ENCODE assay signal across 21 cellular contexts in the genomic region with DNA sequence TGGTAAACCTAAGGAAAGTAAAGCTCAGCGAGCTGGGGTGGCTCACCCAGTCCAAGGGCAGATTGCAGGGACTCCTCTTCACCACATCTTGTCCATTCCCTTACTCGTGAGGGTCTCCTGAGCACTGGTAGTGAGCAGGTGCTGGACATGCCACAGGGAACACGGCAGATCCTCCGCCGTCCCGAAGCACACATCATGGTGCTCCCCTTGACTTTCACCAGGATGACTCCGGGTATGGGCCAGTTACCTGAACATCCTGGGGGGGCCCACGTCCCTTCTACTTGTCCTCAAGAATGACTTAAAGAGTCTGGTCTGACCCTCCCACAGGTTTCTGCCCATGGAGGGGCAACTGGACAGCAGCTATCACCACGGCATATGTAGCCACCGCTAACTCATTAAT. TPM values are rescaled to one million over a fixed set of nuclear protein-coding genes. Genes with fewer than 3 reads are reported as not detected.
A peak's percentile ranks its signal among the peaks of the same experiment; 100 is the strongest.
DNase-seq lines count a peak whose midpoint lies in the region; ATAC-seq and TF ChIP-seq lines count a peak whose summit lies in the region.
"Had no signal": no experiment of that assay in that cellular context is flagged by ENCODE, and none has a peak within 500 bp of the region (broad histone marks: within the 10 kb centered on the region; RNA-seq: fewer than 3 reads in every experiment).

No MANE protein-coding gene starts in this region.

- POLR2A ChIA-PET in CD4-positive, alpha-beta T cell (lab: Charles Lee): interaction anchor here (0.7 to 3.5 kb wide), 7 partner anchors 12 to 138 kb away, joined by 3 to 13 read pairs (median 3); partner anchors contain the start of genes MAP4K2, PPP2R5B and RASGRP2

- H3K27me3 ChIP-seq in CD4-positive, alpha-beta T cell (ENCODE audit: control insufficient read depth, insufficient read depth, low read length): no peaks in the 10 kb centered on the region

- peaks cover 3% of the 10 kb centered on the region for H3K4me1 Mint-ChIP-seq in activated naive CD4-positive, alpha-beta T cell treated with anti-CD3 and anti-CD28 coated beads, Interleukin-2, amount 10 ng/mL, durations not matched to agents 7 days and 5 days
- H3K4me1 Mint-ChIP-seq in CD4-positive, alpha-beta T cell (ENCODE audit: low read depth): peaks cover 16% of the 10 kb centered on the region
- H3K4me1 Mint-ChIP-seq in chondrocyte (ENCODE audit: low read depth): no peaks in the 10 kb centered on the region
- H3K4me1 Mint-ChIP-seq in activated T-cell treated with anti-CD3 and anti-CD28 coated beads, Interleukin-2, amount 50 U/mL, for 24 hours (ENCODE audit: low read depth): peaks cover 9% of the 10 kb centered on the region

- in situ Hi-C loops in KBM-7 (cut with MboI; ENCODE audit: low pct_unique_long_range_greater_than_20kb, low sequenced_read_pairs): no loop called here

- ATAC-seq in activated naive CD4-positive, alpha-beta T cell treated with anti-CD3 and anti-CD28 coated beads, Interleukin-2, amount 50 U/mL, for 72 hours: no peak
- ATAC-seq in CD4-positive, alpha-beta T cell (ENCODE audit: poor library complexity): no peak
- ATAC-seq: A549, PC-3 had no signal

- H3K27ac Mint-ChIP-seq in activated naive CD4-positive, alpha-beta T cell treated with anti-CD3 and anti-CD28 coated beads, Interleukin-2, amount 10 ng/mL, durations not matched to agents 7 days and 5 days: no peak overlapping the region
- H3K27ac Mint-ChIP-seq in activated naive CD4-positive, alpha-beta T cell treated with anti-CD3 and anti-CD28 coated beads, Interleukin-2, amount 50 U/mL, for 72 hours: no peak overlapping the region
- H3K27ac Mint-ChIP-seq in CD4-positive, alpha-beta T cell: no peak overlapping the region
- H3K27ac Mint-ChIP-seq in chondrocyte (ENCODE audit: unreplicated experiment): no peak overlapping the region
- H3K27ac Mint-ChIP-seq in activated T-cell treated with anti-CD3 and anti-CD28 coated beads, Interleukin-2, amount 50 U/mL, for 24 hours: no peak overlapping the region

- intact Hi-C loops in CD4-positive, alpha-beta T cell (cut with DNase I, micrococcal nuclease): loop anchor here (2.0 to 10.0 kb wide), 5 partner anchors 14 to 331 kb away; partner anchors contain the start of genes CDC42BPG (in 1 of the 2) and ZNHIT2 (in 1 of the 2)
- intact Hi-C loops in posterior vena cava (cut with DNase I): no loop called here

- CTCF ChIA-PET in activated naive CD4-positive, alpha-beta T cell treated with anti-CD3 and anti-CD28 coated beads, Interleukin-2, amount 10 ng/mL, durations not matched to agents 7 days and 5 days (lab: Charles Lee): interaction anchor here (1.0 to 1.1 kb wide), 2 partner anchors 101 to 529 kb away, joined by 3 read pairs; no protein-coding TSS in a partner anchor
- CTCF ChIA-PET in CD4-positive, alpha-beta T cell (lab: Charles Lee): interaction anchor here (1.2 to 1.6 kb wide), 2 partner anchors 16 to 58 kb away, joined by 3 read pairs; partner anchors contain the start of gene CDC42BPG

- H3K36me3 Mint-ChIP-seq in activated naive CD4-positive, alpha-beta T cell treated with anti-CD3 and anti-CD28 coated beads, Interleukin-2, amount 10 ng/mL, durations not matched to agents 7 days and 5 days: peaks cover 24% of the 10 kb centered on the region
- H3K36me3 Mint-ChIP-seq in activated naive CD4-positive, alpha-beta T cell treated with anti-CD3 and anti-CD28 coated beads, Interleukin-2, amount 50 U/mL, for 72 hours: no peaks in the 10 kb centered on the region
- peaks cover 33% of the 10 kb centered on the region for H3K36me3 Mint-ChIP-seq in CD4-positive, alpha-beta T cell (ENCODE audit: low read depth)
- peaks cover 1% of the 10 kb centered on the region for H3K36me3 Mint-ChIP-seq in chondrocyte (ENCODE audit: low read depth)
- peaks cover 42% of the 10 kb centered on the region for H3K36me3 Mint-ChIP-seq in activated T-cell treated with anti-CD3 and anti-CD28 coated beads, Interleukin-2, amount 50 U/mL, for 24 hours (ENCODE audit: low read depth)

- no peaks in the 10 kb centered on the region for H3K9me3 Mint-ChIP-seq in activated naive CD4-positive, alpha-beta T cell treated with anti-CD3 and anti-CD28 coated beads, Interleukin-2, amount 10 ng/mL, durations not matched to agents 7 days and 5 days
- H3K9me3 Mint-ChIP-seq in activated naive CD4-positive, alpha-beta T cell treated with anti-CD3 and anti-CD28 coated beads, Interleukin-2, amount 50 U/mL, for 72 hours: no peaks in the 10 kb centered on the region
- no peaks in the 10 kb centered on the region for H3K9me3 Mint-ChIP-seq in CD4-positive, alpha-beta T cell
- H3K9me3 Mint-ChIP-seq in chondrocyte (ENCODE audit: low read depth): no peaks in the 10 kb centered on the region
- H3K9me3 Mint-ChIP-seq in activated T-cell treated with anti-CD3 and anti-CD28 coated beads, Interleukin-2, amount 50 U/mL, for 24 hours: no peaks in the 10 kb centered on the region

- no peak for TF ChIP-seq CTCF in CD4-positive, alpha-beta T cell (IDR thresholded peaks at IDR 0.05)
- TF ChIP-seq CTCF in chondrocyte (IDR thresholded peaks at IDR 0.05): no peak

- peak overlapping the region; percentile 7 for H3K27ac ChIP-seq in CD4-positive, alpha-beta T cell (ENCODE audit: low read depth, low read length)
- H3K27ac ChIP-seq: A549, C4-2B, KMS-11 had no signal

- no peaks in the 10 kb centered on the region for H3K9me3 ChIP-seq in CD4-positive, alpha-beta T cell (ENCODE audit: control insufficient read depth, low read length)
- H3K9me3 ChIP-seq: A549 had no signal

- peak; percentile 18 for DNase-seq in activated naive CD4-positive, alpha-beta T cell treated with anti-CD3 and anti-CD28 coated beads, Interleukin-2, amount 10 ng/mL, durations not matched to agents 7 days and 5 days
- no peak for DNase-seq in activated naive CD4-positive, alpha-beta T cell treated with anti-CD3 and anti-CD28 coated beads, Interleukin-2, amount 50 U/mL, for 72 hours (ENCODE audit: low spot score in 2 of 2)
- DNase-seq in CD4-positive, alpha-beta T cell: peak in 1 of 10 experiments; percentile 25
- DNase-seq in chondrocyte (ENCODE audit: low spot score): peak; percentile 60
- peak; percentile 42 for DNase-seq in posterior vena cava (ENCODE audit: low spot score)
- no peak for DNase-seq in activated T-cell treated with anti-CD3 and anti-CD28 coated beads, Interleukin-2, amount 50 U/mL, for 24 hours
- no peak for DNase-seq in KBM-7
- DNase-seq in islet precursor cell: no peak
- DNase-seq: COR-L47, EL, NCI-H1048, NCI-H1436 treated with DMSO at 0.1 percent for 48 hours, NCI-H2029 treated with DMSO at 0.1 percent for 48 hours, NCI-H2171 treated with DMSO at 0.1 percent for 48 hours, NCI-H774, PC-3 had no signal

- no peak overlapping the region for H3K4me3 Mint-ChIP-seq in activated naive CD4-positive, alpha-beta T cell treated with anti-CD3 and anti-CD28 coated beads, Interleukin-2, amount 10 ng/mL, durations not matched to agents 7 days and 5 days
- H3K4me3 Mint-ChIP-seq in CD4-positive, alpha-beta T cell: no peak overlapping the region
- H3K4me3 Mint-ChIP-seq in chondrocyte (ENCODE audit: unreplicated experiment): no peak overlapping the region
- H3K4me3 Mint-ChIP-seq in activated T-cell treated with anti-CD3 and anti-CD28 coated beads, Interleukin-2, amount 50 U/mL, for 24 hours: no peak overlapping the region

- H3K27me3 Mint-ChIP-seq in activated naive CD4-positive, alpha-beta T cell treated with anti-CD3 and anti-CD28 coated beads, Interleukin-2, amount 10 ng/mL, durations not matched to agents 7 days and 5 days: no peaks in the 10 kb centered on the region
- H3K27me3 Mint-ChIP-seq in CD4-positive, alpha-beta T cell: no peaks in the 10 kb centered on the region
- no peaks in the 10 kb centered on the region for H3K27me3 Mint-ChIP-seq in chondrocyte (ENCODE audit: low read depth)
- no peaks in the 10 kb centered on the region for H3K27me3 Mint-ChIP-seq in activated T-cell treated with anti-CD3 and anti-CD28 coated beads, Interleukin-2, amount 50 U/mL, for 24 hours

RNA-seq across cellular contexts. Expression of gene SF1, which starts 8.0 kb away (rescaled TPM):
- 100 to 1,000 TPM; 323 to 406 TPM for total RNA-seq in activated naive CD4-positive, alpha-beta T cell treated with anti-CD3 and anti-CD28 coated beads, Interleukin-2, amount 50 U/mL, for 72 hours
- total RNA-seq in CD4-positive, alpha-beta T cell: 1,000 to 10,000 TPM; 1,632 to 1,657 TPM
- 183 to 198 TPM (median 190 TPM) in 3 replicates for total RNA-seq in chondrocyte
- 100 to 1,000 TPM; 181 to 189 TPM for total RNA-seq in posterior vena cava

RNA-seq across cellular contexts. Expression of gene MAP4K2, which starts 16.7 kb away (rescaled TPM):
- total RNA-seq in activated naive CD4-positive, alpha-beta T cell treated with anti-CD3 and anti-CD28 coated beads, Interleukin-2, amount 50 U/mL, for 72 hours: 10 to 100 TPM; 67.7 to 83.2 TPM
- 10 to 100 TPM; 71.9 to 74.1 TPM for total RNA-seq in CD4-positive, alpha-beta T cell
- total RNA-seq in chondrocyte: 11.3 to 17.8 TPM (median 13.4 TPM) in 3 replicates
- 10 to 100 TPM; 13.2 to 14.7 TPM for total RNA-seq in posterior vena cava

RNA-seq across cellular contexts. Expression of gene MEN1, which starts 24.0 kb away (rescaled TPM):
- 10 to 100 TPM in 1 of 2 donors, 1 to 10 TPM in 1; 9.7 to 35.1 TPM for total RNA-seq in activated naive CD4-positive, alpha-beta T cell treated with anti-CD3 and anti-CD28 coated beads, Interleukin-2, amount 50 U/mL, for 72 hours
- total RNA-seq in CD4-positive, alpha-beta T cell: 10 to 100 TPM; 16.4 to 17.7 TPM
- total RNA-seq in chondrocyte: 19.5 to 26.4 TPM (median 20.4 TPM) in 3 replicates
- 1 to 10 TPM; 9.2 to 9.4 TPM for total RNA-seq in posterior vena cava

RNA-seq across cellular contexts. Expression of gene PYGM, which starts 26.5 kb away (rescaled TPM):
- 1 to 10 TPM in 1 of 2 donors, under 1 TPM in 1; 0.87 to 2.3 TPM for total RNA-seq in activated naive CD4-positive, alpha-beta T cell treated with anti-CD3 and anti-CD28 coated beads, Interleukin-2, amount 50 U/mL, for 72 hours
- 1 to 10 TPM; 5.0 to 6.0 TPM for total RNA-seq in CD4-positive, alpha-beta T cell
- total RNA-seq in chondrocyte (0.65 to 1.6 TPM (median 1.2 TPM) in 3 replicates), posterior vena cava (10 to 100 TPM; 19.3 to 43.2 TPM)

RNA-seq across cellular contexts. Expression of gene RASGRP2, which starts 42.4 kb away (rescaled TPM):
- total RNA-seq in activated naive CD4-positive, alpha-beta T cell treated with anti-CD3 and anti-CD28 coated beads, Interleukin-2, amount 50 U/mL, for 72 hours: 10 to 100 TPM; 12.5 to 12.6 TPM
- 100 to 1,000 TPM; 668 to 672 TPM for total RNA-seq in CD4-positive, alpha-beta T cell
- total RNA-seq in chondrocyte (4.7 to 11.4 TPM (median 10.1 TPM) in 3 replicates), posterior vena cava (10 to 100 TPM; 41.3 to 49.6 TPM)
- total RNA-seq: H4, NCI-H460, PC-3 had no signal

Comparison
In these comparisons a context has a peak if more than half of its experiments do, and no peak if none do; other contexts are left out.
1. DNase-seq: peak in activated naive CD4-positive, alpha-beta T cell treated with anti-CD3 and anti-CD28 coated beads, Interleukin-2, amount 10 ng/mL, durations not matched to agents 7 days and 5 days (single experiment), chondrocyte (single experiment) and posterior vena cava (single experiment); none in activated naive CD4-positive, alpha-beta T cell treated with anti-CD3 and anti-CD28 coated beads, Interleukin-2, amount 50 U/mL, for 72 hours (0 of 2), activated T-cell treated with anti-CD3 and anti-CD28 coated beads, Interleukin-2, amount 50 U/mL, for 24 hours (single experiment), KBM-7 (single experiment) and islet precursor cell (single experiment).
2. intact Hi-C loops: an anchor here in CD4-positive, alpha-beta T cell (2.0 to 10.0 kb wide); none called in posterior vena cava.